Comparison of ENCODE assay signal across 8 cellular contexts in genomic region chr15:83011271-83012037, GRCh38. TPM values are rescaled to one million over a fixed set of nuclear protein-coding genes. Genes with fewer than 3 reads are reported as not detected.
A peak's percentile ranks its signal among the peaks of the same experiment; 100 is the strongest.
DNase-seq lines count a peak whose midpoint lies in the region; ATAC-seq and TF ChIP-seq lines count a peak whose summit lies in the region.

Gene C15orf40 (minus strand): TSS chr15:83011639. CDS start chr15:83011607, 32 bp downstream.

- H3K4me1 ChIP-seq in upper lobe of right lung, result peaks cover 13% of the 10 kb centered on the region

- H3K36me3 ChIP-seq in upper lobe of right lung, result peaks cover 37% of the 10 kb centered on the region

- peak; percentile 59 for TF ChIP-seq CTCF in progenitor cell of endocrine pancreas (IDR thresholded peaks at IDR 0.05; ENCODE audit: unreplicated experiment)
- peak; percentile 77 for TF ChIP-seq CTCF in upper lobe of right lung (IDR thresholded peaks at IDR 0.05)

- H3K4me3 ChIP-seq in upper lobe of right lung, result peak within 1 kb of the TSS; percentile 99

- peaks cover 22% of the 10 kb centered on the region for H3K4me1 Mint-ChIP-seq in progenitor cell of endocrine pancreas (ENCODE audit: low read depth)

- H3K36me3 Mint-ChIP-seq in progenitor cell of endocrine pancreas (ENCODE audit: insufficient read depth), result peaks cover 25% of the 10 kb centered on the region

- H3K9me3 Mint-ChIP-seq in progenitor cell of endocrine pancreas (ENCODE audit: low read depth), result peaks cover 13% of the 10 kb centered on the region

- peak within 1 kb of the TSS; percentile 97 for H3K27ac Mint-ChIP-seq in progenitor cell of endocrine pancreas

- no peaks in the 10 kb centered on the region for H3K27me3 Mint-ChIP-seq in progenitor cell of endocrine pancreas

- DNase-seq in NCI-H1436 (lab: John Stamatoyannopoulos, UW) (peak; percentile 83), amniotic epithelial cell (ENCODE audit: low read depth) (peak; percentile 85), left cardiac atrium (peak; percentile 93), progenitor cell of endocrine pancreas (ENCODE audit: low spot score, unreplicated experiment) (peak; percentile 77), upper lobe of right lung (peak; percentile 96)

- peak within 1 kb of the TSS; percentile 98 for H3K4me3 Mint-ChIP-seq in progenitor cell of endocrine pancreas (ENCODE audit: low read depth)

- H3K27me3 ChIP-seq in upper lobe of right lung, result no peaks in the 10 kb centered on the region

- TF ChIP-seq POLR2A in GM15510 (IDR thresholded peaks at IDR 0.05; ENCODE audit: borderline replicate concordance, extremely low read depth, insufficient read length), result peak; percentile 89

- H3K27ac ChIP-seq in upper lobe of right lung, result peak within 1 kb of the TSS; percentile 86

- ATAC-seq in HG02852 (IDR thresholded peaks at IDR 0.05; ENCODE audit: unreplicated experiment), result peak; percentile 79
- peak; percentile 99 for ATAC-seq in left cardiac atrium
- ATAC-seq in upper lobe of right lung, result peak; percentile 98

- intact Hi-C loops in T-helper 1 cell treated with Interleukin-12 subunit alpha and Interleukin-12 subunit beta and Interleukin-4 antibody, amounts not matched to agents 30 ng/mL and 1 ng/mL, for 36 hours (cut with micrococcal nuclease), result loop anchor here (1.0 kb wide), 11 partner anchors 11 to 471 kb away; partner anchors contain the start of genes AP3B2, RAMAC and RPS17
- intact Hi-C loops in left cardiac atrium (cut with DNase I), result loop anchor here (5.0 to 10.0 kb wide), 4 partner anchors 46 to 196 kb away; partner anchors contain the start of genes HDGFL3 (in 1 of the 2) and TM6SF1 (in 1 of the 2)
- intact Hi-C loops in upper lobe of right lung (cut with DNase I), result no loop called here

- H3K9me3 ChIP-seq in upper lobe of right lung, result no peaks in the 10 kb centered on the region

RNA-seq across cellular contexts. Expression of gene C15orf40, which starts in this region (rescaled TPM):
- 23.4 and 26.4 TPM in 2 replicates for total RNA-seq in T-helper 1 cell treated with Interleukin-12 subunit alpha and Interleukin-12 subunit beta and Interleukin-4 antibody, amounts not matched to agents 30 ng/mL and 1 ng/mL, for 36 hours
- total RNA-seq in left cardiac atrium, result 10 to 100 TPM; 10.9 to 13.4 TPM
- total RNA-seq in progenitor cell of endocrine pancreas, result 21.9 and 25.4 TPM in 2 replicates
- total RNA-seq in upper lobe of right lung, result 23.0 TPM

Comparison
In these comparisons a context has a peak if more than half of its experiments do, and no peak if none do; other contexts are left out.
1. Peak in every context shown above with its lines: DNase-seq, ATAC-seq, H3K4me3 ChIP-seq and H3K27ac ChIP-seq.